9 cellular contexts compared by ENCODE assay signal in the genomic region with DNA sequence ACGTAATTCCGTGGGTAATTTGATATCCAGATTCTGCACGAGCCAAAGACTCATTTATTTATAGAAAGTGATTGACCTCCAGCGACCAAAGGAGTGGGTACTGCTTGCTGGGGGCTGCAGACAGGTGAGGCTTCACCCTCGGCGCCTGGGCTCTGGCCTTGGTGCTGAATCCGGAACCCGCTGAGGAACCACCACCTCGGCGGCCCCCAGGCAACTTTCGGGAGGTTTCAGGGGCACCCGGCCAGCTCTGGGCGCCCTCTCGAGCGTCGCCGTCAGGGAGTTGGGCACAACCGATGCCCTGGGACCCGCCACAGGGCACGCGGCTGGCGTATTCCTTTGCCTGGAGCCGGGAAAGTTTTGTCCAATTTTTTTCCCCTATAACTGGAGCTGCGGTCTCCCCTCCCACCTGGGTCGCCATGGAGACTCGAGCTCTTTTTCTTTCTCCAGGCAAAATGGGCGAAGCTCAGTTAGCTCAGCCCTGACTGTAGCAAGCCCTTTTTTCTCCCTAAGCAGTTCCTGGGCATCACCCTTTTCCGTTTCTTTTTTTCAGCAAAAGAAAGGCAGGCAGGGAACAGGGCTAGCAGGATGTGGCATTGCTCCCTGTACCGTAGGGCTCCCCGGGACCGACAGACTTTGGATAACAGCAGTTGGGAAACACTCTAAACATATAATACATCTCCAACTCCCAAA. TPM values are rescaled to one million over a fixed set of nuclear protein-coding genes. Genes with fewer than 3 reads are reported as not detected.
DNase-seq lines count a peak whose midpoint lies in the region; ATAC-seq and TF ChIP-seq lines count a peak whose summit lies in the region.
"Had no signal": no experiment of that assay in that cellular context is flagged by ENCODE, and none has a peak within 500 bp of the region (broad histone marks: within the 10 kb centered on the region; RNA-seq: fewer than 3 reads in every experiment).

No MANE protein-coding gene starts in this region.

- TF ChIP-seq POLR2A in suprapubic skin (IDR thresholded peaks at IDR 0.05), result no peak
- no peak for TF ChIP-seq POLR2A in gastroesophageal sphincter (IDR thresholded peaks at IDR 0.05)

- intact Hi-C loops in activated T-helper 2 cell treated with anti-CD3 and anti-CD28 coated beads, Interferon-gamma antibody, Interleukin-2, Interleukin-4, amounts not matched to agents 10 μg/mL and 5 μg/mL and 100 μg/mL, durations not matched to agents 14 hours and 24 hours and 36 hours (cut with micrococcal nuclease), result loop anchor here (10.0 kb wide), 2 partner anchors 200 to 1220 kb away; a partner anchor contains a TSS

- H3K36me3 ChIP-seq in HUES6 (ENCODE audit: control insufficient read depth, insufficient read depth, low read length) (no peaks in the 10 kb centered on the region), suprapubic skin (no peaks in the 10 kb centered on the region), gastroesophageal sphincter (no peaks in the 10 kb centered on the region)

- no peak overlapping the region for H3K4me3 Mint-ChIP-seq in activated CD8-positive, alpha-beta T cell treated with anti-CD3 and anti-CD28 coated beads, Interleukin-2, amount 10 ng/mL, durations not matched to agents 7 days and 5 days
- no peak overlapping the region for H3K4me3 Mint-ChIP-seq in activated T-helper 2 cell treated with anti-CD3 and anti-CD28 coated beads, Interferon-gamma antibody, Interleukin-2, Interleukin-4, amounts not matched to agents 10 μg/mL and 5 μg/mL and 100 μg/mL, durations not matched to agents 14 hours and 24 hours and 36 hours (ENCODE audit: low read depth)

- H3K4me1 ChIP-seq in HUES6 (ENCODE audit: control insufficient read depth, insufficient read depth, low read length) (peaks cover 7% of the 10 kb centered on the region; the same call in 1 of the 2 replicates), suprapubic skin (peaks cover 14% of the 10 kb centered on the region), gastroesophageal sphincter (peaks cover 0 to 15% (median 10%) of the 10 kb centered on the region in 3 donors)

- no peaks in the 10 kb centered on the region for H3K9me3 ChIP-seq in HUES6 (ENCODE audit: control insufficient read depth, insufficient read depth, low read depth, low read length)
- no peaks in the 10 kb centered on the region for H3K9me3 ChIP-seq in suprapubic skin
- H3K9me3 ChIP-seq in gastroesophageal sphincter, result no peaks in the 10 kb centered on the region

- peaks cover 35% of the 10 kb centered on the region for H3K27me3 Mint-ChIP-seq in activated CD8-positive, alpha-beta T cell treated with anti-CD3 and anti-CD28 coated beads, Interleukin-2, amount 10 ng/mL, durations not matched to agents 7 days and 5 days (ENCODE audit: low read depth)
- H3K27me3 Mint-ChIP-seq in activated T-helper 2 cell treated with anti-CD3 and anti-CD28 coated beads, Interferon-gamma antibody, Interleukin-2, Interleukin-4, amounts not matched to agents 10 μg/mL and 5 μg/mL and 100 μg/mL, durations not matched to agents 14 hours and 24 hours and 36 hours (ENCODE audit: low read depth), result peaks cover 57% of the 10 kb centered on the region

- H3K4me1 Mint-ChIP-seq in activated CD8-positive, alpha-beta T cell treated with anti-CD3 and anti-CD28 coated beads, Interleukin-2, amount 10 ng/mL, durations not matched to agents 7 days and 5 days (ENCODE audit: low read depth), result no peaks in the 10 kb centered on the region
- peaks cover 1% of the 10 kb centered on the region for H3K4me1 Mint-ChIP-seq in activated T-helper 2 cell treated with anti-CD3 and anti-CD28 coated beads, Interferon-gamma antibody, Interleukin-2, Interleukin-4, amounts not matched to agents 10 μg/mL and 5 μg/mL and 100 μg/mL, durations not matched to agents 14 hours and 24 hours and 36 hours (ENCODE audit: low read depth)

- H3K9ac ChIP-seq in HUES6 (ENCODE audit: low read length), result no peak overlapping the region

- CTCF ChIA-PET in activated CD8-positive, alpha-beta T cell treated with anti-CD3 and anti-CD28 coated beads, Interleukin-2, amount 10 ng/mL, durations not matched to agents 7 days and 5 days (lab: Charles Lee), result interaction anchor here (0.8 kb wide), 1 partner anchor 181 kb away, joined by 3 read pairs; no protein-coding TSS in a partner anchor

- no peak overlapping the region for H3K27ac Mint-ChIP-seq in activated CD8-positive, alpha-beta T cell treated with anti-CD3 and anti-CD28 coated beads, Interleukin-2, amount 10 ng/mL, durations not matched to agents 7 days and 5 days
- no peak overlapping the region for H3K27ac Mint-ChIP-seq in activated T-helper 2 cell treated with anti-CD3 and anti-CD28 coated beads, Interferon-gamma antibody, Interleukin-2, Interleukin-4, amounts not matched to agents 10 μg/mL and 5 μg/mL and 100 μg/mL, durations not matched to agents 14 hours and 24 hours and 36 hours

- WGBS in suprapubic skin, result 8% methylated on average over 16 of the region's 31 CpGs
- 0 to 4% methylated on average over 3 to 11 of the region's 31 CpGs for WGBS in gastroesophageal sphincter (ENCODE audit: low coverage in 1 of 2), 2 donors

- H3K36me3 Mint-ChIP-seq in activated CD8-positive, alpha-beta T cell treated with anti-CD3 and anti-CD28 coated beads, Interleukin-2, amount 10 ng/mL, durations not matched to agents 7 days and 5 days (ENCODE audit: low read depth), result peaks cover 3% of the 10 kb centered on the region
- H3K36me3 Mint-ChIP-seq in activated T-helper 2 cell treated with anti-CD3 and anti-CD28 coated beads, Interferon-gamma antibody, Interleukin-2, Interleukin-4, amounts not matched to agents 10 μg/mL and 5 μg/mL and 100 μg/mL, durations not matched to agents 14 hours and 24 hours and 36 hours (ENCODE audit: low read depth), result no peaks in the 10 kb centered on the region

- no peak overlapping the region for H3K27ac ChIP-seq in HUES6 (ENCODE audit: low read depth, low read length)
- no peak overlapping the region for H3K27ac ChIP-seq in suprapubic skin
- no peak overlapping the region for H3K27ac ChIP-seq in gastroesophageal sphincter

- no peak for TF ChIP-seq EP300 in suprapubic skin (IDR thresholded peaks at IDR 0.05)
- TF ChIP-seq EP300 in gastroesophageal sphincter (IDR thresholded peaks at IDR 0.05), result no peak

- H3K9me3 Mint-ChIP-seq in activated CD8-positive, alpha-beta T cell treated with anti-CD3 and anti-CD28 coated beads, Interleukin-2, amount 10 ng/mL, durations not matched to agents 7 days and 5 days (ENCODE audit: insufficient read depth), result no peaks in the 10 kb centered on the region
- H3K9me3 Mint-ChIP-seq in activated T-helper 2 cell treated with anti-CD3 and anti-CD28 coated beads, Interferon-gamma antibody, Interleukin-2, Interleukin-4, amounts not matched to agents 10 μg/mL and 5 μg/mL and 100 μg/mL, durations not matched to agents 14 hours and 24 hours and 36 hours, result no peaks in the 10 kb centered on the region

- no peak for TF ChIP-seq CTCF in suprapubic skin (IDR thresholded peaks at IDR 0.05)
- no peak for TF ChIP-seq CTCF in gastroesophageal sphincter (IDR thresholded peaks at IDR 0.05)

- DNase-seq in COR-L47 (lab: John Stamatoyannopoulos, UW) (peak; percentile 39), kidney tubule cell (ENCODE audit: low spot score) (peak; percentile 25), suprapubic skin (ENCODE audit: low spot score in 2 of 2) (no peak)
- DNase-seq in activated CD8-positive, alpha-beta T cell treated with anti-CD3 and anti-CD28 coated beads, Interleukin-2, amount 10 ng/mL, durations not matched to agents 7 days and 5 days, result peak; percentile 39
- DNase-seq in activated T-helper 2 cell treated with anti-CD3 and anti-CD28 coated beads, Interferon-gamma antibody, Interleukin-2, Interleukin-4, amounts not matched to agents 10 μg/mL and 5 μg/mL and 100 μg/mL, durations not matched to agents 14 hours and 24 hours and 36 hours (ENCODE audit: low spot score), result no peak

- POLR2A ChIA-PET in activated CD8-positive, alpha-beta T cell treated with anti-CD3 and anti-CD28 coated beads, Interleukin-2, amount 10 ng/mL, durations not matched to agents 7 days and 5 days (lab: Charles Lee), result no interaction called here

- no peak for ATAC-seq in activated CD8-positive, alpha-beta T cell treated with anti-CD3 and anti-CD28 coated beads, Interleukin-2, amount 10 ng/mL, durations not matched to agents 7 days and 5 days
- ATAC-seq in HG03520 (IDR thresholded peaks at IDR 0.05; ENCODE audit: unreplicated experiment), result no peak
- no peak for ATAC-seq in gastroesophageal sphincter
- ATAC-seq: activated CD4-positive, CD25-positive, alpha-beta regulatory T cell treated with anti-CD3 and anti-CD28 coated beads, Interleukin-2, amount 50 U/mL, for 24 hours had no signal

- H3K4me3 ChIP-seq in HUES6 (ENCODE audit: low read depth, low read length), result peak overlapping the region; percentile 50
- no peak overlapping the region for H3K4me3 ChIP-seq in suprapubic skin
- H3K4me3 ChIP-seq in gastroesophageal sphincter, result no peak overlapping the region

- peaks cover 50% of the 10 kb centered on the region for H3K27me3 ChIP-seq in HUES6 (ENCODE audit: control insufficient read depth, insufficient read depth, low read length)
- H3K27me3 ChIP-seq in suprapubic skin, result peaks cover 71% of the 10 kb centered on the region
- H3K27me3 ChIP-seq in gastroesophageal sphincter, result peaks cover 76% of the 10 kb centered on the region

RNA-seq across cellular contexts. Expression of a gene that starts 1.9 kb away (rescaled TPM):
- total RNA-seq in activated CD8-positive, alpha-beta T cell treated with anti-CD3 and anti-CD28 coated beads, Interleukin-2, amount 10 ng/mL, durations not matched to agents 7 days and 5 days, result not detected
- not detected for total RNA-seq in suprapubic skin
- under 1 TPM in 2 of 4 donors, not detected in 2; 0.08 to 0.40 TPM for total RNA-seq in gastroesophageal sphincter
- not detected in 2 replicates for total RNA-seq in activated T-helper 2 cell treated with anti-CD3 and anti-CD28 coated beads, Interferon-gamma antibody, Interleukin-2, Interleukin-4, amounts not matched to agents 10 μg/mL and 5 μg/mL and 100 μg/mL, durations not matched to agents 14 hours and 24 hours and 36 hours

Comparison
In these comparisons a context has a peak if more than half of its experiments do, and no peak if none do; other contexts are left out.
1. DNase-seq: peak in COR-L47 (single experiment), activated CD8-positive, alpha-beta T cell treated with anti-CD3 and anti-CD28 coated beads, Interleukin-2, amount 10 ng/mL, durations not matched to agents 7 days and 5 days (single experiment) and kidney tubule cell (single experiment); none in suprapubic skin (0 of 2) and activated T-helper 2 cell treated with anti-CD3 and anti-CD28 coated beads, Interferon-gamma antibody, Interleukin-2, Interleukin-4, amounts not matched to agents 10 μg/mL and 5 μg/mL and 100 μg/mL, durations not matched to agents 14 hours and 24 hours and 36 hours (single experiment).